Comparison of ENCODE assay signal across 8 cellular contexts in genomic region chr16:81366316-81366932, GRCh38. TPM values are rescaled to one million over a fixed set of nuclear protein-coding genes. Genes with fewer than 3 reads are reported as not detected.
DNase-seq lines count a peak whose midpoint lies in the region; ATAC-seq and TF ChIP-seq lines count a peak whose summit lies in the region.

No MANE protein-coding gene starts in this region.

- ATAC-seq in T-helper 17 cell: peak; percentile 75

- H3K9me3 ChIP-seq in T-helper 17 cell (ENCODE audit: control insufficient read depth, low read length, poor library complexity, severe bottlenecking): no peaks in the 10 kb centered on the region

- DNase-seq in AG08396 (ENCODE audit: low spot score): peak; percentile 49
- DNase-seq in GM10266 (ENCODE audit: extremely low spot score): peak; percentile 54
- DNase-seq in NAMALWA (ENCODE audit: low spot score): peak; percentile 80
- no peak for DNase-seq in T-helper 17 cell
- peak; percentile 43 for DNase-seq in foreskin melanocyte
- DNase-seq in progenitor cell of endocrine pancreas (ENCODE audit: low spot score, unreplicated experiment): no peak
- DNase-seq in NK-92 (lab: John Stamatoyannopoulos, UW; ENCODE audit: unreplicated experiment): no peak
- DNase-seq in 8988T: no peak

- peak; percentile 67 for TF ChIP-seq CTCF in GM10266 (IDR thresholded peaks at IDR 0.05; ENCODE audit: control insufficient read depth, insufficient read depth, low read depth, missing control alignments)
- peak; percentile 73 for TF ChIP-seq CTCF in progenitor cell of endocrine pancreas (IDR thresholded peaks at IDR 0.05; ENCODE audit: unreplicated experiment)

- H3K27me3 Mint-ChIP-seq in T-helper 17 cell (no peaks in the 10 kb centered on the region), progenitor cell of endocrine pancreas (no peaks in the 10 kb centered on the region)

- H3K4me3 Mint-ChIP-seq in T-helper 17 cell: no peak overlapping the region
- H3K4me3 Mint-ChIP-seq in progenitor cell of endocrine pancreas (ENCODE audit: low read depth): no peak overlapping the region

- H3K36me3 Mint-ChIP-seq in T-helper 17 cell (ENCODE audit: low read depth) (peaks cover 12% of the 10 kb centered on the region), progenitor cell of endocrine pancreas (ENCODE audit: insufficient read depth) (peaks cover 15% of the 10 kb centered on the region)

- H3K27ac Mint-ChIP-seq in T-helper 17 cell: no peak overlapping the region
- no peak overlapping the region for H3K27ac Mint-ChIP-seq in progenitor cell of endocrine pancreas

- no peaks in the 10 kb centered on the region for H3K9me3 Mint-ChIP-seq in progenitor cell of endocrine pancreas (ENCODE audit: low read depth)

- H3K4me1 Mint-ChIP-seq in T-helper 17 cell (no peaks in the 10 kb centered on the region), progenitor cell of endocrine pancreas (ENCODE audit: low read depth) (no peaks in the 10 kb centered on the region)

RNA-seq across cellular contexts. Expression of gene GAN, which starts 51.7 kb away (rescaled TPM):
- 1 to 10 TPM; 5.8 to 8.0 TPM for total RNA-seq in T-helper 17 cell
- total RNA-seq in progenitor cell of endocrine pancreas: 14.0 and 14.9 TPM in 2 replicates

Comparison
In these comparisons a context has a peak if more than half of its experiments do, and no peak if none do; other contexts are left out.
1. DNase-seq: peak in AG08396 (single experiment), GM10266 (single experiment), NAMALWA (single experiment) and foreskin melanocyte (single experiment); none in T-helper 17 cell (0 of 3), progenitor cell of endocrine pancreas (single experiment), NK-92 (single experiment) and 8988T (single experiment).